ENCODE assay signal across 19 cellular contexts in the genomic region with DNA sequence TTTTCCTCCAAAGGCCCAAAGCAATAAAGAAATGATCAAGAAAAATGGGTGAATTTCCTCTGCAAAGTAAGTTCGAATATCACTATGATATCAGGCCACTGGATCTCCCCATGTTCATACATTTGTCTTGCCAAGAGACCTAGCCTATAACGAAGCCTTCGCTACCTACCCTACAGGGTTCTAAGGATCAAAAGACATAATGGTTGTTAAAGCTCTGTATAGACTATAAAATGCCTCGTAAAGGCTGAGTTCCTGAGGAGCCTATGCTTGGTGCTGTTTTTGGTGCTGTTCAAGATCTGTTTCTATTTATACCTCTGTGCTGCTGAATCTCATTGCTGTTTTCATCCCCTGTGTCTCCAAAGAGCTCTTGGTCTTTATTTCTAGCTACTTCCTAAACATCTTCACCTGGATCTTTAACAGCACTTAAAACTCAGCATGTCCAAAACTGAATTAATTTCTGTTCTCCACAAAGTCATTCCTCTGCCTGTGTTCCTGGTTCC.
DNase-seq lines count a peak whose midpoint lies in the region; ATAC-seq and TF ChIP-seq lines count a peak whose summit lies in the region.
"Had no signal": no experiment of that assay in that cellular context is flagged by ENCODE, and none has a peak within 500 bp of the region (broad histone marks: within the 10 kb centered on the region; RNA-seq: fewer than 3 reads in every experiment).

No MANE protein-coding gene starts in this region.

- no peak overlapping the region for H3K4me3 Mint-ChIP-seq in CD4-positive, alpha-beta memory T cell
- no peak overlapping the region for H3K4me3 Mint-ChIP-seq in activated CD8-positive, alpha-beta T cell treated with anti-CD3 and anti-CD28 coated beads for 36 hours
- H3K4me3 Mint-ChIP-seq: CD14-positive monocyte; CD8-positive, alpha-beta T cell had no signal

- no peaks in the 10 kb centered on the region for H3K36me3 Mint-ChIP-seq in CD4-positive, alpha-beta memory T cell
- no peaks in the 10 kb centered on the region for H3K36me3 Mint-ChIP-seq in activated CD8-positive, alpha-beta T cell treated with anti-CD3 and anti-CD28 coated beads for 36 hours (ENCODE audit: low read depth)
- H3K36me3 Mint-ChIP-seq: CD14-positive monocyte; CD8-positive, alpha-beta T cell had no signal

- WGBS in GM23248 (ENCODE audit: low coverage in 1 of 2, low lambda C conversion rate in 2 of 2, missing lambda C conversion rate in 2 of 2), 2 experiments = 85 to 92% methylated on average over 4 of the region's 4 CpGs

- DNase-seq in Right ventricle myocardium superior = no peak
- DNase-seq in left cardiac atrium = no peak
- no peak for DNase-seq in GM23248
- DNase-seq in PC-3 = no peak
- no peak for DNase-seq in foreskin keratinocyte
- no peak for DNase-seq in CD4-positive, alpha-beta memory T cell
- no peak for DNase-seq in MM.1S
- no peak for DNase-seq in activated CD8-positive, alpha-beta T cell treated with anti-CD3 and anti-CD28 coated beads for 36 hours
- DNase-seq: 8988T; Calu3; CD8-positive, alpha-beta T cell; DMS79 treated with DMSO at 0.1 percent for 48 hours; GF-D8; GOT3; H7 had no signal

- no peaks in the 10 kb centered on the region for H3K9me3 ChIP-seq in GM23248 (ENCODE audit: low read depth)
- H3K9me3 ChIP-seq in PC-3 (ENCODE audit: low read length) = no peaks in the 10 kb centered on the region
- H3K9me3 ChIP-seq in CD4-positive, alpha-beta memory T cell (ENCODE audit: control insufficient read depth in 1 of 2, low read length in 2 of 2) = no peaks in the 10 kb centered on the region
- H3K9me3 ChIP-seq in MM.1S (replicated peaks; ENCODE audit: insufficient read depth, low read length) = no peaks in the 10 kb centered on the region
- H3K9me3 ChIP-seq: BLaER1 had no signal

- no peaks in the 10 kb centered on the region for H3K36me3 ChIP-seq in GM23248 (ENCODE audit: low read depth)
- H3K36me3 ChIP-seq in PC-3 (ENCODE audit: low read depth, low read length) = no peaks in the 10 kb centered on the region
- H3K36me3 ChIP-seq in CD4-positive, alpha-beta memory T cell (ENCODE audit: insufficient read depth, low read length) = no peaks in the 10 kb centered on the region
- no peaks in the 10 kb centered on the region for H3K36me3 ChIP-seq in MM.1S (replicated peaks; ENCODE audit: insufficient read depth, low read length)
- H3K36me3 ChIP-seq: BLaER1 had no signal

- no peaks in the 10 kb centered on the region for H3K9me3 Mint-ChIP-seq in CD4-positive, alpha-beta memory T cell
- H3K9me3 Mint-ChIP-seq in activated CD8-positive, alpha-beta T cell treated with anti-CD3 and anti-CD28 coated beads for 36 hours = no peaks in the 10 kb centered on the region
- H3K9me3 Mint-ChIP-seq: CD8-positive, alpha-beta T cell had no signal

- H3K4me3 ChIP-seq in GM23248 (0 out of 2 replicates have a peak overlapping the region, but pooled peaks have one; percentile 13), PC-3 (ENCODE audit: low read length) (0 out of 2 replicates have a peak overlapping the region, but pooled peaks have one; percentile 34), MM.1S (ENCODE audit: low read length) (no peak overlapping the region)
- H3K4me3 ChIP-seq in CD4-positive, alpha-beta memory T cell (ENCODE audit: low read length in 2 of 2) = no peak overlapping the region
- H3K4me3 ChIP-seq: BLaER1 had no signal

- no peak overlapping the region for H3K9ac ChIP-seq in GM23248
- 0 out of 2 replicates have a peak overlapping the region, but pooled peaks have one; percentile 29 for H3K9ac ChIP-seq in PC-3 (ENCODE audit: low read length)
- no peak overlapping the region for H3K9ac ChIP-seq in MM.1S (ENCODE audit: low read length)
- H3K9ac ChIP-seq: BLaER1 had no signal

- H3K79me2 ChIP-seq in GM23248 (ENCODE audit: insufficient read depth) (no peaks in the 10 kb centered on the region), PC-3 (ENCODE audit: low read length) (no peaks in the 10 kb centered on the region), MM.1S (ENCODE audit: low read length) (no peaks in the 10 kb centered on the region)

- no peak overlapping the region for H3K27ac Mint-ChIP-seq in CD4-positive, alpha-beta memory T cell
- no peak overlapping the region for H3K27ac Mint-ChIP-seq in activated CD8-positive, alpha-beta T cell treated with anti-CD3 and anti-CD28 coated beads for 36 hours
- H3K27ac Mint-ChIP-seq: CD8-positive, alpha-beta T cell had no signal

- H3K4me2 ChIP-seq in GM23248 (ENCODE audit: unreplicated experiment) (no peak overlapping the region), PC-3 (ENCODE audit: low read length) (peak overlapping the region; percentile 66), MM.1S (ENCODE audit: low read depth, low read length) (no peak overlapping the region)
- H3K4me2 ChIP-seq: BLaER1 had no signal

- ATAC-seq in Right ventricle myocardium superior (ENCODE audit: poor library complexity) (peak; percentile 69), left cardiac atrium (no peak), PC-3 (no peak), foreskin keratinocyte (no peak)
- no peak for ATAC-seq in activated CD8-positive, alpha-beta T cell treated with anti-CD3 and anti-CD28 coated beads for 36 hours
- ATAC-seq: CD8-positive, alpha-beta T cell; HCT116; HepG2 had no signal

- H3F3A ChIP-seq in GM23248 (ENCODE audit: insufficient read depth) = peaks cover 20% of the 10 kb centered on the region
- peaks cover 11% of the 10 kb centered on the region for H3F3A ChIP-seq in PC-3 (ENCODE audit: low read length, unreplicated experiment)
- no peaks in the 10 kb centered on the region for H3F3A ChIP-seq in MM.1S (ENCODE audit: insufficient read depth, low read length)

- H3K27ac ChIP-seq in GM23248 (no peak overlapping the region), PC-3 (ENCODE audit: low read length) (peak overlapping the region; percentile 90), foreskin keratinocyte (peak overlapping the region; percentile 13), MM.1S (ENCODE audit: low read length) (no peak overlapping the region)
- no peak overlapping the region for H3K27ac ChIP-seq in CD4-positive, alpha-beta memory T cell (ENCODE audit: low read depth, low read length)
- H3K27ac ChIP-seq: BLaER1 had no signal

- no peak overlapping the region for H2AFZ ChIP-seq in GM23248
- peak overlapping the region; percentile 47; the same call in 1 of the 2 replicates for H2AFZ ChIP-seq in PC-3 (ENCODE audit: low read length)
- no peak overlapping the region for H2AFZ ChIP-seq in MM.1S (ENCODE audit: low read length)

- H3K4me1 Mint-ChIP-seq in CD4-positive, alpha-beta memory T cell = no peaks in the 10 kb centered on the region
- no peaks in the 10 kb centered on the region for H3K4me1 Mint-ChIP-seq in activated CD8-positive, alpha-beta T cell treated with anti-CD3 and anti-CD28 coated beads for 36 hours (ENCODE audit: low read depth)
- H3K4me1 Mint-ChIP-seq: CD14-positive monocyte had no signal

- no peaks in the 10 kb centered on the region for H3K27me3 ChIP-seq in GM23248 (replicated peaks; ENCODE audit: insufficient read depth)
- no peaks in the 10 kb centered on the region for H3K27me3 ChIP-seq in PC-3 (ENCODE audit: low read length)
- no peaks in the 10 kb centered on the region for H3K27me3 ChIP-seq in foreskin keratinocyte
- no peaks in the 10 kb centered on the region for H3K27me3 ChIP-seq in CD4-positive, alpha-beta memory T cell (ENCODE audit: insufficient read depth, low read length)
- no peaks in the 10 kb centered on the region for H3K27me3 ChIP-seq in MM.1S (replicated peaks; ENCODE audit: insufficient read depth, low read length)
- H3K27me3 ChIP-seq: BLaER1 had no signal

- in situ Hi-C loops in GM23248 (cut with MboI) = no loop called here

- POLR2A ChIA-PET in PC-3 (lab: Charles Lee; ENCODE audit: unreplicated experiment) = no interaction called here
- POLR2A ChIA-PET in CD4-positive, alpha-beta memory T cell (lab: Charles Lee; ENCODE audit: partially characterized antibody) = no interaction called here
- POLR2A ChIA-PET in activated CD8-positive, alpha-beta T cell treated with anti-CD3 and anti-CD28 coated beads for 36 hours (lab: Charles Lee) = no interaction called here

- no peaks in the 10 kb centered on the region for H3K9me2 ChIP-seq in GM23248 (ENCODE audit: insufficient read depth)
- no peaks in the 10 kb centered on the region for H3K9me2 ChIP-seq in PC-3 (replicated peaks; ENCODE audit: low read length)
- no peaks in the 10 kb centered on the region for H3K9me2 ChIP-seq in MM.1S (replicated peaks; ENCODE audit: insufficient read depth, low read length)

- CTCF ChIA-PET in PC-3 (lab: Charles Lee) = no interaction called here
- CTCF ChIA-PET in CD4-positive, alpha-beta memory T cell (lab: Charles Lee; ENCODE audit: partially characterized antibody) = no interaction called here
- CTCF ChIA-PET in activated CD8-positive, alpha-beta T cell treated with anti-CD3 and anti-CD28 coated beads for 36 hours (lab: Charles Lee) = no interaction called here

- peaks cover 13% of the 10 kb centered on the region for H3K4me1 ChIP-seq in GM23248 (ENCODE audit: insufficient read depth)
- peaks cover 32% of the 10 kb centered on the region for H3K4me1 ChIP-seq in PC-3 (ENCODE audit: insufficient read depth, low read length)
- H3K4me1 ChIP-seq in foreskin keratinocyte = peaks cover 8% of the 10 kb centered on the region
- H3K4me1 ChIP-seq in CD4-positive, alpha-beta memory T cell (ENCODE audit: insufficient read depth, low read length) = no peaks in the 10 kb centered on the region
- no peaks in the 10 kb centered on the region for H3K4me1 ChIP-seq in MM.1S (ENCODE audit: low read length)
- H3K4me1 ChIP-seq: BLaER1 had no signal

- intact Hi-C loops in Right ventricle myocardium superior (cut with DNase I) (no loop called here), left cardiac atrium (cut with DNase I) (no loop called here), PC-3 (cut with micrococcal nuclease) (no loop called here)
- intact Hi-C loops in CD4-positive, alpha-beta memory T cell (cut with micrococcal nuclease) = no loop called here
- intact Hi-C loops in activated CD8-positive, alpha-beta T cell treated with anti-CD3 and anti-CD28 coated beads for 36 hours (cut with micrococcal nuclease) = no loop called here

- H3K27me3 Mint-ChIP-seq in CD4-positive, alpha-beta memory T cell = peaks cover 0 to 3% of the 10 kb centered on the region in 2 donors
- H3K27me3 Mint-ChIP-seq in activated CD8-positive, alpha-beta T cell treated with anti-CD3 and anti-CD28 coated beads for 36 hours = peaks cover 1% of the 10 kb centered on the region

- no TSS peak for BruUV-seq in PC-3 (replicated peaks; lab: Mats Ljungman, UMichigan)

- TF ChIP-seq CTCF in PC-3 (conservative IDR thresholded peaks at IDR 0.05; ENCODE audit: low read depth, low read length) (no peak), foreskin keratinocyte (conservative IDR thresholded peaks at IDR 0.05) (no peak), MM.1S (IDR thresholded peaks at IDR 0.05; ENCODE audit: low read length) (no peak)
- TF ChIP-seq CTCF in activated CD8-positive, alpha-beta T cell treated with anti-CD3 and anti-CD28 coated beads for 36 hours (IDR thresholded peaks at IDR 0.05) = no peak

- H4K20me1 ChIP-seq in GM23248 (ENCODE audit: insufficient read depth) (no peaks in the 10 kb centered on the region), PC-3 (ENCODE audit: low read length) (no peaks in the 10 kb centered on the region), MM.1S (ENCODE audit: insufficient read depth, low read length) (no peaks in the 10 kb centered on the region)
- H4K20me1 ChIP-seq: BLaER1 had no signal

Comparison
In these comparisons a context has a peak if more than half of its experiments do, and no peak if none do; other contexts are left out.
1. H3K27ac ChIP-seq: peak in PC-3 (single experiment) and foreskin keratinocyte (single experiment); none in GM23248 (single experiment), CD4-positive, alpha-beta memory T cell (single experiment) and MM.1S (single experiment).
2. H3K4me3 ChIP-seq: peak in GM23248 (single experiment) and PC-3 (single experiment); none in CD4-positive, alpha-beta memory T cell (0 of 2) and MM.1S (single experiment).